18 cellular contexts compared by ENCODE assay signal in genomic region chr17:80118601-80119270, GRCh38. TPM values are rescaled to one million over a fixed set of nuclear protein-coding genes. Genes with fewer than 3 reads are reported as not detected.
"Had no signal": no experiment of that assay in that cellular context is flagged by ENCODE, and none has a peak within 500 bp of the region (broad histone marks: within the 10 kb centered on the region; RNA-seq: fewer than 3 reads in every experiment).

No MANE protein-coding gene starts in this region.

- H3K4me1 ChIP-seq: breast epithelium, stomach had no signal

- H3K9me3 ChIP-seq: breast epithelium, esophagus muscularis mucosa, mucosa of descending colon had no signal

- H3K27ac ChIP-seq: breast epithelium, dorsolateral prefrontal cortex, esophagus muscularis mucosa, skin epidermis, stomach, VCaP had no signal

- DNase-seq: activated CD4-positive, alpha-beta T cell treated with anti-CD3 and anti-CD28 coated beads for 48 hours; activated CD8-positive, alpha-beta memory T cell treated with anti-CD3 and anti-CD28 coated beads, Interleukin-2, amount 50 U/mL, for 48 hours; activated CD8-positive, alpha-beta T cell treated with anti-CD3 and anti-CD28 coated beads, Interleukin-2, amount 10 ng/mL, durations not matched to agents 7 days and 5 days; dorsolateral prefrontal cortex; mammary epithelial cell; mucosa of descending colon; occipital lobe; stomach; T-cell; T1000 had no signal

- H3K4me3 Mint-ChIP-seq: activated CD8-positive, alpha-beta T cell treated with anti-CD3 and anti-CD28 coated beads, Interleukin-2, amount 10 ng/mL, durations not matched to agents 7 days and 5 days; naive thymus-derived CD8-positive, alpha-beta T cell; T-cell had no signal

- ATAC-seq: activated CD8-positive, alpha-beta T cell treated with anti-CD3 and anti-CD28 coated beads, Interleukin-2, amount 10 ng/mL, durations not matched to agents 7 days and 5 days; activated naive CD4-positive, alpha-beta T cell treated with anti-CD3 and anti-CD28 coated beads, Interleukin-2, amount 50 U/mL, for 72 hours; mucosa of descending colon; naive thymus-derived CD8-positive, alpha-beta T cell; T-cell had no signal

- H3K36me3 ChIP-seq: breast epithelium had no signal

- H3K27me3 ChIP-seq: breast epithelium, dorsolateral prefrontal cortex had no signal

- H3K4me3 ChIP-seq: breast epithelium, dorsolateral prefrontal cortex, esophagus muscularis mucosa, mucosa of descending colon, skin epidermis, stomach had no signal

- H3K27ac Mint-ChIP-seq: activated CD8-positive, alpha-beta T cell treated with anti-CD3 and anti-CD28 coated beads, Interleukin-2, amount 10 ng/mL, durations not matched to agents 7 days and 5 days; activated naive CD4-positive, alpha-beta T cell treated with anti-CD3 and anti-CD28 coated beads, Interleukin-2, amount 50 U/mL, for 72 hours; activated T-helper 2 cell treated with anti-CD3 and anti-CD28 coated beads, Interferon-gamma antibody, Interleukin-2, Interleukin-4, amounts not matched to agents 10 μg/mL and 5 μg/mL and 100 μg/mL, durations not matched to agents 14 hours and 24 hours and 36 hours; naive thymus-derived CD8-positive, alpha-beta T cell; T-cell had no signal

- H3K4me1 Mint-ChIP-seq: naive thymus-derived CD8-positive, alpha-beta T cell; T-cell had no signal

- H3K36me3 Mint-ChIP-seq: T-cell had no signal

- FAIRE-seq: urothelium cell line had no signal

- H3K27me3 Mint-ChIP-seq: naive thymus-derived CD8-positive, alpha-beta T cell; T-cell had no signal

- H3K9me3 Mint-ChIP-seq: activated T-helper 2 cell treated with anti-CD3 and anti-CD28 coated beads, Interferon-gamma antibody, Interleukin-2, Interleukin-4, amounts not matched to agents 10 μg/mL and 5 μg/mL and 100 μg/mL, durations not matched to agents 14 hours and 24 hours and 36 hours had no signal

RNA-seq across cellular contexts. Expression of gene CARD14, which starts 51.1 kb away (rescaled TPM):
- total RNA-seq: activated CD8-positive, alpha-beta T cell treated with anti-CD3 and anti-CD28 coated beads, Interleukin-2, amount 10 ng/mL, durations not matched to agents 7 days and 5 days; activated T-helper 2 cell treated with anti-CD3 and anti-CD28 coated beads, Interferon-gamma antibody, Interleukin-2, Interleukin-4, amounts not matched to agents 10 μg/mL and 5 μg/mL and 100 μg/mL, durations not matched to agents 14 hours and 24 hours and 36 hours; naive thymus-derived CD8-positive, alpha-beta T cell had no signal
- polyA plus RNA-seq: naive thymus-derived CD8-positive, alpha-beta T cell had no signal
